In the genomic region with DNA sequence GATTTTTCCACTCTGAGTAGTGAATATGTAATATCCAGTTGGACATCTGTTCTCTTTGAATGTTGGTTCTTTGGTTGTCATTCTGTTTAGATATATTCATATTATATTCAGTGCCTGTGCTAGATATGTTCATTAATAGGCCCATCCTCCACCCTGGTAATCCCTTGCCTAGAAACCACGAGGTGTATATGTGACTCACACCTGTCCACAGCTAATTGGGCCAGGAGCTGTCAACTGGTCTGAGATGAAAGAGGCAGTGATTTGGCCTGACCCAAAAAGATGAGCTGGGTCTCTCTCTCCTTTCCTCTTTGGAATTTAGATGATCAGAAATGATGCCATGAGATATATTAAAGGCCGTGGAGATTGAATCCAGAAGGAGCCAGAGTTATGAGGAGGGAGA, we compare ENCODE assay signal across 23 cellular contexts.
"Had no signal": no experiment of that assay in that cellular context is flagged by ENCODE, and none has a peak within 500 bp of the region (broad histone marks: within the 10 kb centered on the region; RNA-seq: fewer than 3 reads in every experiment).

No MANE protein-coding gene starts in this region.

- H3K4me1 Mint-ChIP-seq: activated CD4-positive, alpha-beta memory T cell treated with anti-CD3 and anti-CD28 coated beads, Interleukin-2, amount 10 ng/mL, durations not matched to agents 7 days and 5 days; activated naive CD4-positive, alpha-beta T cell treated with anti-CD3 and anti-CD28 coated beads, Interleukin-2, amount 10 ng/mL, durations not matched to agents 7 days and 5 days; mesothelial cell of epicardium; natural killer cell had no signal

- H3K9me3 Mint-ChIP-seq: activated CD4-positive, alpha-beta memory T cell treated with anti-CD3 and anti-CD28 coated beads, Interleukin-2, amount 10 ng/mL, durations not matched to agents 7 days and 5 days; activated CD4-positive, alpha-beta T cell treated with anti-CD3 and anti-CD28 coated beads, Interleukin-2, amount 10 ng/mL, durations not matched to agents 24 days and 14 days; activated naive CD4-positive, alpha-beta T cell treated with anti-CD3 and anti-CD28 coated beads, Interleukin-2, amount 10 ng/mL, durations not matched to agents 7 days and 5 days had no signal

- ATAC-seq: body of pancreas, gastrocnemius medialis, natural killer cell had no signal

- DNase-seq: activated CD4-positive, alpha-beta memory T cell treated with anti-CD3 and anti-CD28 coated beads, Interleukin-2, amount 10 ng/mL, durations not matched to agents 7 days and 5 days; activated CD4-positive, alpha-beta T cell treated with anti-CD3 and anti-CD28 coated beads, Interleukin-2, amount 10 ng/mL, durations not matched to agents 24 days and 14 days; activated effector memory CD4-positive, alpha-beta T cell treated with anti-CD3 and anti-CD28 coated beads, Interleukin-2, amount 50 U/mL, for 16 hours; activated naive CD4-positive, alpha-beta T cell treated with anti-CD3 and anti-CD28 coated beads, Interleukin-2, amount 10 ng/mL, durations not matched to agents 7 days and 5 days; activated T-cell treated with anti-CD3 and anti-CD28 coated beads, Interleukin-2, amount 50 U/mL, for 72 hours; amygdala; body of pancreas; caudate nucleus; effector CD4-positive, alpha-beta T cell; gastrocnemius medialis; hippocampal formation; kidney glomerular epithelial cell; left ventricle myocardium inferior; natural killer cell; spleen; stimulated activated CD4-positive, alpha-beta T cell treated with anti-CD3 and anti-CD28 coated beads, Interleukin-4, amount 100 ng/mL, for 4 hours; stimulated activated naive CD8-positive, alpha-beta T cell treated with anti-CD3 and anti-CD28 coated beads, Interleukin-15, Interleukin-2, amounts not matched to agents 100 U/mL and 50 U/mL, for 24 hours; substantia nigra; tibial artery had no signal

- H3K36me3 Mint-ChIP-seq: activated naive CD4-positive, alpha-beta T cell treated with anti-CD3 and anti-CD28 coated beads, Interleukin-2, amount 10 ng/mL, durations not matched to agents 7 days and 5 days; mesothelial cell of epicardium; natural killer cell had no signal

- H3K27me3 ChIP-seq: body of pancreas, gastrocnemius medialis, spleen, tibial artery had no signal

- H3K27ac ChIP-seq: body of pancreas, gastrocnemius medialis, left ventricle myocardium inferior, spleen, tibial artery had no signal

- H3K4me3 Mint-ChIP-seq: activated CD4-positive, alpha-beta memory T cell treated with anti-CD3 and anti-CD28 coated beads, Interleukin-2, amount 10 ng/mL, durations not matched to agents 7 days and 5 days; activated CD4-positive, alpha-beta T cell treated with anti-CD3 and anti-CD28 coated beads, Interleukin-2, amount 10 ng/mL, durations not matched to agents 24 days and 14 days; activated naive CD4-positive, alpha-beta T cell treated with anti-CD3 and anti-CD28 coated beads, Interleukin-2, amount 10 ng/mL, durations not matched to agents 7 days and 5 days; activated T-cell treated with anti-CD3 and anti-CD28 coated beads, Interleukin-2, amount 50 U/mL, for 72 hours; dendritic cell treated with granulocyte-macrophage colony-stimulating factor and Interleukin-4, amounts not matched to agents 40 ng/mL and 50 ng/mL, for 4 days; mesothelial cell of epicardium; natural killer cell had no signal

- H3K4me1 ChIP-seq: body of pancreas, gastrocnemius medialis, left ventricle myocardium inferior, spleen, tibial artery had no signal

- FAIRE-seq: endometrium had no signal

- H3K4me3 ChIP-seq: body of pancreas, gastrocnemius medialis, left ventricle myocardium inferior, spleen, tibial artery had no signal

- H3K36me3 ChIP-seq: gastrocnemius medialis, left ventricle myocardium inferior, spleen, tibial artery had no signal

- H3K27ac Mint-ChIP-seq: activated CD4-positive, alpha-beta memory T cell treated with anti-CD3 and anti-CD28 coated beads, Interleukin-2, amount 10 ng/mL, durations not matched to agents 7 days and 5 days; activated CD4-positive, alpha-beta T cell treated with anti-CD3 and anti-CD28 coated beads, Interleukin-2, amount 10 ng/mL, durations not matched to agents 24 days and 14 days; activated naive CD4-positive, alpha-beta T cell treated with anti-CD3 and anti-CD28 coated beads, Interleukin-2, amount 10 ng/mL, durations not matched to agents 7 days and 5 days; activated T-cell treated with anti-CD3 and anti-CD28 coated beads, Interleukin-2, amount 50 U/mL, for 72 hours; dendritic cell treated with granulocyte-macrophage colony-stimulating factor and Interleukin-4, amounts not matched to agents 40 ng/mL and 50 ng/mL, for 4 days; mesothelial cell of epicardium; natural killer cell; progenitor cell of endocrine pancreas had no signal

- H3K9me3 ChIP-seq: body of pancreas, gastrocnemius medialis, left ventricle myocardium inferior, tibial artery had no signal

- H3K27me3 Mint-ChIP-seq: activated CD4-positive, alpha-beta memory T cell treated with anti-CD3 and anti-CD28 coated beads, Interleukin-2, amount 10 ng/mL, durations not matched to agents 7 days and 5 days; activated CD4-positive, alpha-beta T cell treated with anti-CD3 and anti-CD28 coated beads, Interleukin-2, amount 10 ng/mL, durations not matched to agents 24 days and 14 days; activated naive CD4-positive, alpha-beta T cell treated with anti-CD3 and anti-CD28 coated beads, Interleukin-2, amount 10 ng/mL, durations not matched to agents 7 days and 5 days; dendritic cell treated with granulocyte-macrophage colony-stimulating factor and Interleukin-4, amounts not matched to agents 40 ng/mL and 50 ng/mL, for 4 days; progenitor cell of endocrine pancreas had no signal
